Comparison of ENCODE assay signal across 1 cellular context in the genomic region with DNA sequence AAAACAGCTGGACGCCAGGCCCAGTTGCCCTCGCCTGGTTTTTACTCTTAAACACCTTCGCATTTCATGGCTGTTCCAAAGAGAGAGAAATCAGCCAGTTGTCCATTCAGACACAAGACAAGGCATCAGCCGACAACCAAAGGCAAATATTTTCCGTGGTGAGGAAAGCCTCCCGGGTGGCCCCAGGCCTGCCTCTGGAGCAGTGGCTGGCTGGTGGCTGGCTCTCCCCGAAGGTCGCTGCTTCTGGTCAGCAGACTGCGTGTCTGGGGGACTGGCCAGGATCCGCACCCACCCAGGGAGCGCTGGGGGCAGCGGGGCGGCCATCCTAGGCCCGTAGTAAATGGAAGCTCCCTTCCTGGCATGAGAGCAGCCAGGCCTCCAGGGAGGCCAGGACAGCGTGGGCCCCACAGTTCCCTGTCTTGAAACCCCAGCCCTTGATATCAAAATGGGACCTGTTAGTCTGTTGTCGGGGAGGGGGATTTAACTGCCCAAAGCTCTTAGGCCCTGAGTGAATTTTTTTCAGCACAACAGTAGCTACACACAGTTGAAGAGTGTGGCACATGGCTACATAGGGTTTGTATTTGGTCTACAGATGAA.
TF ChIP-seq lines count a peak whose summit lies in the region.

No MANE protein-coding gene starts in this region.

TF ChIP-seq in IMR-90, 13 proteins besides CTCF, POLR2A, EP300 and RAD21 (continued from another document):
- no peak for TF ChIP-seq USF2 (IDR thresholded peaks at IDR 0.05; ENCODE audit: low read depth, low read length)
- TF ChIP-seq CHD1 (IDR thresholded peaks at IDR 0.05; ENCODE audit: low read depth, low read length), result no peak
- TF ChIP-seq MAZ (IDR thresholded peaks at IDR 0.05; ENCODE audit: borderline replicate concordance, low read depth, low read length), result no peak
- no peak for TF ChIP-seq CEBPB (IDR thresholded peaks at IDR 0.05; ENCODE audit: low read depth, low read length)
- TF ChIP-seq FOS (IDR thresholded peaks at IDR 0.05; ENCODE audit: low read depth, low read length), result no peak
- no peak for TF ChIP-seq SMC3 (IDR thresholded peaks at IDR 0.05; ENCODE audit: low read depth, low read length)
- no peak for TF ChIP-seq BHLHE40 (IDR thresholded peaks at IDR 0.05; ENCODE audit: low read depth, low read length)
- TF ChIP-seq NFE2L2 (IDR thresholded peaks at IDR 0.05; ENCODE audit: low read depth, low read length), result no peak
- no peak for TF ChIP-seq RFX5 (IDR thresholded peaks at IDR 0.05; ENCODE audit: low read depth, low read length)
- TF ChIP-seq MXI1 (IDR thresholded peaks at IDR 0.05; ENCODE audit: borderline replicate concordance, low read depth, low read length), result no peak
- no peak for TF ChIP-seq RCOR1 (IDR thresholded peaks at IDR 0.05; ENCODE audit: insufficient replicate concordance, low read length)
